In the genomic region with DNA sequence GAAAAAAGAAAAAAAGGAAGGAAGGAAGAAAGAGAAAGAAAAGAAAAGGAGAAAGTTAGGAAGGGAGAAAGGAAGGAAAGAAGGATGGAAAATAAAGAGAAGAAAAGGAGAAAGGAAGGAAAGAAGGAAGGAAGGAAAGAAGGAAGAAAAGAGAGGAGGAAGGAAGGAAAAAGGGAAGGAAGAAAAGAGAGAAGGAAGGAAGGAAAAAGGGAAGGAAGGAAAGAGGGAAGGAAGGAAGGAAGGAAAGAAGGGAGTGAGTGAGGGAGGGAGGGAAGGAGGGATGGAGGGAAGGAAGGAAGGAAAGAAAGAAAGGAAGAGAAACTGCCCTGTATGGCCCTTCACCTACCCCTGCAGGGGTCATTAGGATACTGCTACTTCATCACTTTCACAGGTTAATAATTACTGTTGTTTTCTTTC, we compare ENCODE assay signal across 3 cellular contexts.
TF ChIP-seq lines count a peak whose summit lies in the region.

No MANE protein-coding gene starts in this region.

TF ChIP-seq in HEK293, 187 proteins besides CTCF, POLR2A, EP300 and RAD21 (continues in another document):
- TF ChIP-seq, protein P1, sequence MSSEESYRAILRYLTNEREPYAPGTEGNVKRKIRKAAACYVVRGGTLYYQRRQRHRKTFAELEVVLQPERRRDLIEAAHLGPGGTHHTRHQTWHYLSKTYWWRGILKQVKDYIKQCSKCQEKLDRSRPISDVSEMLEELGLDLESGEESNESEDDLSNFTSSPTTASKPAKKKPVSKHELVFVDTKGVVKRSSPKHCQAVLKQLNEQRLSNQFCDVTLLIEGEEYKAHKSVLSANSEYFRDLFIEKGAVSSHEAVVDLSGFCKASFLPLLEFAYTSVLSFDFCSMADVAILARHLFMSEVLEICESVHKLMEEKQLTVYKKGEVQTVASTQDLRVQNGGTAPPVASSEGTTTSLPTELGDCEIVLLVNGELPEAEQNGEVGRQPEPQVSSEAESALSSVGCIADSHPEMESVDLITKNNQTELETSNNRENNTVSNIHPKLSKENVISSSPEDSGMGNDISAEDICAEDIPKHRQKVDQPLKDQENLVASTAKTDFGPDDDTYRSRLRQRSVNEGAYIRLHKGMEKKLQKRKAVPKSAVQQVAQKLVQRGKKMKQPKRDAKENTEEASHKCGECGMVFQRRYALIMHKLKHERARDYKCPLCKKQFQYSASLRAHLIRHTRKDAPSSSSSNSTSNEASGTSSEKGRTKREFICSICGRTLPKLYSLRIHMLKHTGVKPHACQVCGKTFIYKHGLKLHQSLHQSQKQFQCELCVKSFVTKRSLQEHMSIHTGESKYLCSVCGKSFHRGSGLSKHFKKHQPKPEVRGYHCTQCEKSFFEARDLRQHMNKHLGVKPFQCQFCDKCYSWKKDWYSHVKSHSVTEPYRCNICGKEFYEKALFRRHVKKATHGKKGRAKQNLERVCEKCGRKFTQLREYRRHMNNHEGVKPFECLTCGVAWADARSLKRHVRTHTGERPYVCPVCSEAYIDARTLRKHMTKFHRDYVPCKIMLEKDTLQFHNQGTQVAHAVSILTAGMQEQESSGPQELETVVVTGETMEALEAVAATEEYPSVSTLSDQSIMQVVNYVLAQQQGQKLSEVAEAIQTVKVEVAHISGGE (tag by site-specific recombination; conservative IDR thresholded peaks at IDR 0.05; ENCODE audit: low read depth), result no peak
- TF ChIP-seq PRDM1 (tag by site-specific recombination; IDR thresholded peaks at IDR 0.05), result peak; percentile 98
- TF ChIP-seq, protein P2, sequence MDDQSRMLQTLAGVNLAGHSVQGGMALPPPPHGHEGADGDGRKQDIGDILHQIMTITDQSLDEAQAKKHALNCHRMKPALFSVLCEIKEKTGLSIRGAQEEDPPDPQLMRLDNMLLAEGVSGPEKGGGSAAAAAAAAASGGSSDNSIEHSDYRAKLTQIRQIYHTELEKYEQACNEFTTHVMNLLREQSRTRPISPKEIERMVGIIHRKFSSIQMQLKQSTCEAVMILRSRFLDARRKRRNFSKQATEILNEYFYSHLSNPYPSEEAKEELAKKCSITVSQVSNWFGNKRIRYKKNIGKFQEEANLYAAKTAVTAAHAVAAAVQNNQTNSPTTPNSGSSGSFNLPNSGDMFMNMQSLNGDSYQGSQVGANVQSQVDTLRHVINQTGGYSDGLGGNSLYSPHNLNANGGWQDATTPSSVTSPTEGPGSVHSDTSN (CRISPR knock-in tag; IDR thresholded peaks at IDR 0.05), result no peak
- no peak for TF ChIP-seq KLF1 (tag by site-specific recombination; IDR thresholded peaks at IDR 0.05)
- TF ChIP-seq, protein P3, sequence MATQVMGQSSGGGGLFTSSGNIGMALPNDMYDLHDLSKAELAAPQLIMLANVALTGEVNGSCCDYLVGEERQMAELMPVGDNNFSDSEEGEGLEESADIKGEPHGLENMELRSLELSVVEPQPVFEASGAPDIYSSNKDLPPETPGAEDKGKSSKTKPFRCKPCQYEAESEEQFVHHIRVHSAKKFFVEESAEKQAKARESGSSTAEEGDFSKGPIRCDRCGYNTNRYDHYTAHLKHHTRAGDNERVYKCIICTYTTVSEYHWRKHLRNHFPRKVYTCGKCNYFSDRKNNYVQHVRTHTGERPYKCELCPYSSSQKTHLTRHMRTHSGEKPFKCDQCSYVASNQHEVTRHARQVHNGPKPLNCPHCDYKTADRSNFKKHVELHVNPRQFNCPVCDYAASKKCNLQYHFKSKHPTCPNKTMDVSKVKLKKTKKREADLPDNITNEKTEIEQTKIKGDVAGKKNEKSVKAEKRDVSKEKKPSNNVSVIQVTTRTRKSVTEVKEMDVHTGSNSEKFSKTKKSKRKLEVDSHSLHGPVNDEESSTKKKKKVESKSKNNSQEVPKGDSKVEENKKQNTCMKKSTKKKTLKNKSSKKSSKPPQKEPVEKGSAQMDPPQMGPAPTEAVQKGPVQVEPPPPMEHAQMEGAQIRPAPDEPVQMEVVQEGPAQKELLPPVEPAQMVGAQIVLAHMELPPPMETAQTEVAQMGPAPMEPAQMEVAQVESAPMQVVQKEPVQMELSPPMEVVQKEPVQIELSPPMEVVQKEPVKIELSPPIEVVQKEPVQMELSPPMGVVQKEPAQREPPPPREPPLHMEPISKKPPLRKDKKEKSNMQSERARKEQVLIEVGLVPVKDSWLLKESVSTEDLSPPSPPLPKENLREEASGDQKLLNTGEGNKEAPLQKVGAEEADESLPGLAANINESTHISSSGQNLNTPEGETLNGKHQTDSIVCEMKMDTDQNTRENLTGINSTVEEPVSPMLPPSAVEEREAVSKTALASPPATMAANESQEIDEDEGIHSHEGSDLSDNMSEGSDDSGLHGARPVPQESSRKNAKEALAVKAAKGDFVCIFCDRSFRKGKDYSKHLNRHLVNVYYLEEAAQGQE (tag by site-specific recombination; IDR thresholded peaks at IDR 0.05), result no peak
- no peak for TF ChIP-seq ZNF292 (tag by site-specific recombination; IDR thresholded peaks at IDR 0.05; ENCODE audit: borderline replicate concordance, low read depth)

TF ChIP-seq in K562, 482 proteins besides CTCF, POLR2A, EP300 and RAD21 (continues in another document):
- no peak for TF ChIP-seq E2F3 (CRISPR knock-in tag; IDR thresholded peaks at IDR 0.05)
- peak; percentile 43; the same call in 1 of the 2 replicates for TF ChIP-seq MTA2 (IDR thresholded peaks at IDR 0.05; ENCODE audit: low read depth)
- TF ChIP-seq, protein P4, sequence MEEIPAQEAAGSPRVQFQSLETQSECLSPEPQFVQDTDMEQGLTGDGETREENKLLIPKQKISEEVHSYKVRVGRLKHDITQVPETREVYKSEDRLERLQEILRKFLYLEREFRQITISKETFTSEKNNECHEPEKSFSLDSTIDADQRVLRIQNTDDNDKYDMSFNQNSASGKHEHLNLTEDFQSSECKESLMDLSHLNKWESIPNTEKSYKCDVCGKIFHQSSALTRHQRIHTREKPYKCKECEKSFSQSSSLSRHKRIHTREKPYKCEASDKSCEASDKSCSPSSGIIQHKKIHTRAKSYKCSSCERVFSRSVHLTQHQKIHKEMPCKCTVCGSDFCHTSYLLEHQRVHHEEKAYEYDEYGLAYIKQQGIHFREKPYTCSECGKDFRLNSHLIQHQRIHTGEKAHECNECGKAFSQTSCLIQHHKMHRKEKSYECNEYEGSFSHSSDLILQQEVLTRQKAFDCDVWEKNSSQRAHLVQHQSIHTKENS (CRISPR knock-in tag; IDR thresholded peaks at IDR 0.05), result no peak
- TF ChIP-seq, protein P5, sequence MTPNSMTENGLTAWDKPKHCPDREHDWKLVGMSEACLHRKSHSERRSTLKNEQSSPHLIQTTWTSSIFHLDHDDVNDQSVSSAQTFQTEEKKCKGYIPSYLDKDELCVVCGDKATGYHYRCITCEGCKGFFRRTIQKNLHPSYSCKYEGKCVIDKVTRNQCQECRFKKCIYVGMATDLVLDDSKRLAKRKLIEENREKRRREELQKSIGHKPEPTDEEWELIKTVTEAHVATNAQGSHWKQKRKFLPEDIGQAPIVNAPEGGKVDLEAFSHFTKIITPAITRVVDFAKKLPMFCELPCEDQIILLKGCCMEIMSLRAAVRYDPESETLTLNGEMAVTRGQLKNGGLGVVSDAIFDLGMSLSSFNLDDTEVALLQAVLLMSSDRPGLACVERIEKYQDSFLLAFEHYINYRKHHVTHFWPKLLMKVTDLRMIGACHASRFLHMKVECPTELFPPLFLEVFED (CRISPR knock-in tag; conservative IDR thresholded peaks at IDR 0.05), result peak; percentile 94
- TF ChIP-seq ARID2 (IDR thresholded peaks at IDR 0.05), result no peak
- TF ChIP-seq MYBL2 (IDR thresholded peaks at IDR 0.05; ENCODE audit: low read depth), result 0 out of 2 replicates have a peak, but pooled peaks have one; percentile 17
- TF ChIP-seq MYBL2 (CRISPR knock-in tag; IDR thresholded peaks at IDR 0.05; ENCODE audit: borderline replicate concordance), result no peak
- TF ChIP-seq C11orf30 (IDR thresholded peaks at IDR 0.05; ENCODE audit: low read depth), result peak; percentile 19; the same call in 1 of the 2 replicates
- TF ChIP-seq PHB2 (IDR thresholded peaks at IDR 0.05; ENCODE audit: low read depth), result peak; percentile 37; the same call in 1 of the 2 replicates
- TF ChIP-seq, protein P6, sequence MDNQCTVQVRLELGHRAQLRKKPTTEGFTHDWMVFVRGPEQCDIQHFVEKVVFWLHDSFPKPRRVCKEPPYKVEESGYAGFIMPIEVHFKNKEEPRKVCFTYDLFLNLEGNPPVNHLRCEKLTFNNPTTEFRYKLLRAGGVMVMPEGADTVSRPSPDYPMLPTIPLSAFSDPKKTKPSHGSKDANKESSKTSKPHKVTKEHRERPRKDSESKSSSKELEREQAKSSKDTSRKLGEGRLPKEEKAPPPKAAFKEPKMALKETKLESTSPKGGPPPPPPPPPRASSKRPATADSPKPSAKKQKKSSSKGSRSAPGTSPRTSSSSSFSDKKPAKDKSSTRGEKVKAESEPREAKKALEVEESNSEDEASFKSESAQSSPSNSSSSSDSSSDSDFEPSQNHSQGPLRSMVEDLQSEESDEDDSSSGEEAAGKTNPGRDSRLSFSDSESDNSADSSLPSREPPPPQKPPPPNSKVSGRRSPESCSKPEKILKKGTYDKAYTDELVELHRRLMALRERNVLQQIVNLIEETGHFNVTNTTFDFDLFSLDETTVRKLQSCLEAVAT (IDR thresholded peaks at IDR 0.05), result peak; percentile 32 to 71; a peak in 2 of 4 replicates
- TF ChIP-seq ZNF316 (IDR thresholded peaks at IDR 0.05), result peak; percentile 14; the same call in 1 of the 2 replicates
- TF ChIP-seq, protein P7, sequence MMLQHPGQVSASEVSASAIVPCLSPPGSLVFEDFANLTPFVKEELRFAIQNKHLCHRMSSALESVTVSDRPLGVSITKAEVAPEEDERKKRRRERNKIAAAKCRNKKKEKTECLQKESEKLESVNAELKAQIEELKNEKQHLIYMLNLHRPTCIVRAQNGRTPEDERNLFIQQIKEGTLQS (IDR thresholded peaks at IDR 0.05), result no peak
- TF ChIP-seq, protein P7 (CRISPR knock-in tag; conservative IDR thresholded peaks at IDR 0.05), result no peak
- 0 out of 4 replicates have a peak, but pooled peaks of 1 of the 2 experiments have one; percentile 29 for TF ChIP-seq CSDE1 (IDR thresholded peaks at IDR 0.05)
- TF ChIP-seq NCOA4 (IDR thresholded peaks at IDR 0.05; ENCODE audit: partially characterized antibody), result peak; percentile 71
- TF ChIP-seq HDAC1 (IDR thresholded peaks at IDR 0.05), result peak in 1 of 2 experiments; percentile 54; a peak in 2 of 4 replicates
- no peak for TF ChIP-seq XRCC3 (IDR thresholded peaks at IDR 0.05)
- TF ChIP-seq ZNF408 (CRISPR knock-in tag; IDR thresholded peaks at IDR 0.05; ENCODE audit: low read depth), result no peak

TF ChIP-seq in HepG2, 621 proteins besides CTCF, POLR2A, EP300 and RAD21 (continues in another document):
- TF ChIP-seq ZBTB7B (CRISPR knock-in tag; IDR thresholded peaks at IDR 0.05), result no peak
- no peak for TF ChIP-seq ZNF138 (CRISPR knock-in tag; IDR thresholded peaks at IDR 0.05; ENCODE audit: low read depth)
- TF ChIP-seq FOXA1 (IDR thresholded peaks at IDR 0.05), result peak; percentile 31; the same call in 1 of the 2 replicates
- no peak for TF ChIP-seq FOXA1 (CRISPR knock-in tag; IDR thresholded peaks at IDR 0.05)
- TF ChIP-seq SNAPC2 (CRISPR knock-in tag; IDR thresholded peaks at IDR 0.05), result no peak
- TF ChIP-seq, protein P8, sequence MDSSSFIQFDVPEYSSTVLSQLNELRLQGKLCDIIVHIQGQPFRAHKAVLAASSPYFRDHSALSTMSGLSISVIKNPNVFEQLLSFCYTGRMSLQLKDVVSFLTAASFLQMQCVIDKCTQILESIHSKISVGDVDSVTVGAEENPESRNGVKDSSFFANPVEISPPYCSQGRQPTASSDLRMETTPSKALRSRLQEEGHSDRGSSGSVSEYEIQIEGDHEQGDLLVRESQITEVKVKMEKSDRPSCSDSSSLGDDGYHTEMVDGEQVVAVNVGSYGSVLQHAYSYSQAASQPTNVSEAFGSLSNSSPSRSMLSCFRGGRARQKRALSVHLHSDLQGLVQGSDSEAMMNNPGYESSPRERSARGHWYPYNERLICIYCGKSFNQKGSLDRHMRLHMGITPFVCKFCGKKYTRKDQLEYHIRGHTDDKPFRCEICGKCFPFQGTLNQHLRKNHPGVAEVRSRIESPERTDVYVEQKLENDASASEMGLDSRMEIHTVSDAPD (CRISPR knock-in tag; IDR thresholded peaks at IDR 0.05), result no peak
- no peak for TF ChIP-seq ETV6 (CRISPR knock-in tag; conservative IDR thresholded peaks at IDR 0.05)
- TF ChIP-seq, protein P9, sequence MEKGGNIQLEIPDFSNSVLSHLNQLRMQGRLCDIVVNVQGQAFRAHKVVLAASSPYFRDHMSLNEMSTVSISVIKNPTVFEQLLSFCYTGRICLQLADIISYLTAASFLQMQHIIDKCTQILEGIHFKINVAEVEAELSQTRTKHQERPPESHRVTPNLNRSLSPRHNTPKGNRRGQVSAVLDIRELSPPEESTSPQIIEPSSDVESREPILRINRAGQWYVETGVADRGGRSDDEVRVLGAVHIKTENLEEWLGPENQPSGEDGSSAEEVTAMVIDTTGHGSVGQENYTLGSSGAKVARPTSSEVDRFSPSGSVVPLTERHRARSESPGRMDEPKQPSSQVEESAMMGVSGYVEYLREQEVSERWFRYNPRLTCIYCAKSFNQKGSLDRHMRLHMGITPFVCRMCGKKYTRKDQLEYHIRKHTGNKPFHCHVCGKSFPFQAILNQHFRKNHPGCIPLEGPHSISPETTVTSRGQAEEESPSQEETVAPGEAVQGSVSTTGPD (CRISPR knock-in tag; IDR thresholded peaks at IDR 0.05), result no peak
- TF ChIP-seq NR2F1 (CRISPR knock-in tag; IDR thresholded peaks at IDR 0.05), result no peak
- no peak for TF ChIP-seq ZNF629 (CRISPR knock-in tag; conservative IDR thresholded peaks at IDR 0.05)
- TF ChIP-seq, protein P10, sequence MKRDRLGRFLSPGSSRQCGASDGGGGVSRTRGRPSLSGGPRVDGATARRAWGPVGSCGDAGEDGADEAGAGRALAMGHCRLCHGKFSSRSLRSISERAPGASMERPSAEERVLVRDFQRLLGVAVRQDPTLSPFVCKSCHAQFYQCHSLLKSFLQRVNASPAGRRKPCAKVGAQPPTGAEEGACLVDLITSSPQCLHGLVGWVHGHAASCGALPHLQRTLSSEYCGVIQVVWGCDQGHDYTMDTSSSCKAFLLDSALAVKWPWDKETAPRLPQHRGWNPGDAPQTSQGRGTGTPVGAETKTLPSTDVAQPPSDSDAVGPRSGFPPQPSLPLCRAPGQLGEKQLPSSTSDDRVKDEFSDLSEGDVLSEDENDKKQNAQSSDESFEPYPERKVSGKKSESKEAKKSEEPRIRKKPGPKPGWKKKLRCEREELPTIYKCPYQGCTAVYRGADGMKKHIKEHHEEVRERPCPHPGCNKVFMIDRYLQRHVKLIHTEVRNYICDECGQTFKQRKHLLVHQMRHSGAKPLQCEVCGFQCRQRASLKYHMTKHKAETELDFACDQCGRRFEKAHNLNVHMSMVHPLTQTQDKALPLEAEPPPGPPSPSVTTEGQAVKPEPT (CRISPR knock-in tag; IDR thresholded peaks at IDR 0.05; ENCODE audit: low read depth), result no peak
- TF ChIP-seq ZNF460 (CRISPR knock-in tag; IDR thresholded peaks at IDR 0.05; ENCODE audit: borderline replicate concordance), result no peak
- TF ChIP-seq ZNF768 (CRISPR knock-in tag; IDR thresholded peaks at IDR 0.05), result no peak
- TF ChIP-seq, protein P11, sequence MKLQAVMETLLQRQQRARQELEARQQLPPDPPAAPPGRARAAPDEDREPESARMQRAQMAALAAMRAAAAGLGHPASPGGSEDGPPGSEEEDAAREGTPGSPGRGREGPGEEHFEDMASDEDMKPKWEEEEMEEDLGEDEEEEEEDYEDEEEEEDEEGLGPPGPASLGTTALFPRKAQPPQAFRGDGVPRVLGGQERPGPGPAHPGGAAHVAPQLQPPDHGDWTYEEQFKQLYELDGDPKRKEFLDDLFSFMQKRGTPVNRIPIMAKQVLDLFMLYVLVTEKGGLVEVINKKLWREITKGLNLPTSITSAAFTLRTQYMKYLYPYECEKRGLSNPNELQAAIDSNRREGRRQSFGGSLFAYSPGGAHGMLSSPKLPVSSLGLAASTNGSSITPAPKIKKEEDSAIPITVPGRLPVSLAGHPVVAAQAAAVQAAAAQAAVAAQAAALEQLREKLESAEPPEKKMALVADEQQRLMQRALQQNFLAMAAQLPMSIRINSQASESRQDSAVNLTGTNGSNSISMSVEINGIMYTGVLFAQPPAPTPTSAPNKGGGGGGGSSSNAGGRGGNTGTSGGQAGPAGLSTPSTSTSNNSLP (IDR thresholded peaks at IDR 0.05; ENCODE audit: low read depth, low read length), result no peak
- peak; percentile 85 for TF ChIP-seq HNRNPK (IDR thresholded peaks at IDR 0.05; ENCODE audit: low read depth, low read length, poor library complexity, severe bottlenecking)
- TF ChIP-seq EHMT2 (IDR thresholded peaks at IDR 0.05; ENCODE audit: borderline replicate concordance, low read depth, low read length), result no peak
